In the genomic region with DNA sequence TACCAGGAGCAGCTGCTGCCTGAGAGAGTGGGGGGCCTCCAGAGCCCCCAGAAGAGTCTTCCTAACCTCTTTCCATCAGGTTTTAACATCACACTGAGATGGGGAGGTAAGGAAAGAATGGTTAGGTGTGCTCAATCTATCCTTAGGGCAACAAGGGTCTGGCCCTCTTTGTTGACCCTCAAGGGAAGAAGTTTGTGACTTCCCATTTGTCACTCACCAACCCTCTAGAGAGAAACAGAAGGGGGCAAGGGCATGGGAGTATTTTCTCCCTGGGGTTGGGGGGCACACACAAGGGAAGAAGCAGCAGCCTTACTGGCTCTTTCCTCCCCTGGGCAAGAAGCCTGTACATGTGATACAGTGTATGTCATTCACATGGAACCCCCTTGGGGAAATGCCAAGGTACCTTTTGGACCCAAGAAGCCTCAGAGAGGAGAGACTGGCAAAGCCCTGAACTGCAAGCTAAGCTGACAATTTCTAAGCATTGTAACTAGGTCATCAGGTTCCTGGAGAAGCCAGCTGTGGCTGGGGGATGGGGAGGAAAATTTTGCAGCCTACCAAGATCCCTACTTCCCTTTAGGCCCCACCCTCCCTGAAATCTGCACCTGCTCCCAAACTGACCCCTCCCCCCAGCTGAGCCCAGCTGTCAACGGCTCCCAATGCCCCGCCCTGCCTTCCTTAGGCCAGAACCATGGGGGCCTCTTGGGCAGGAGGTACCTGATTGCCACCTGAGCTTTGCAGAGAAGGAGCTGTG, we compare ENCODE assay signal across 8 cellular contexts. TPM values are rescaled to one million over a fixed set of nuclear protein-coding genes. Genes with fewer than 3 reads are reported as not detected.
DNase-seq lines count a peak whose midpoint lies in the region; ATAC-seq, FAIRE-seq and TF ChIP-seq lines count a peak whose summit lies in the region.

No MANE protein-coding gene starts in this region.

- H3K27ac Mint-ChIP-seq in CD8-positive, alpha-beta T cell = peak overlapping the region; percentile 60
- H3K27ac Mint-ChIP-seq in activated CD4-positive, alpha-beta memory T cell treated with anti-CD3 and anti-CD28 coated beads, Interleukin-2, amount 10 ng/mL, durations not matched to agents 7 days and 5 days = peak overlapping the region; percentile 65
- H3K27ac Mint-ChIP-seq in naive thymus-derived CD8-positive, alpha-beta T cell = peak overlapping the region in 4 of 10 donors; percentile 22 to 95 (median 51)

- no peaks in the 10 kb centered on the region for H3K9me3 ChIP-seq in CD8-positive, alpha-beta T cell (ENCODE audit: low read length)
- no peaks in the 10 kb centered on the region for H3K9me3 ChIP-seq in right lobe of liver

- peaks cover 23% of the 10 kb centered on the region for H3K36me3 ChIP-seq in CD8-positive, alpha-beta T cell (ENCODE audit: insufficient read depth, low read length)
- H3K36me3 ChIP-seq in right lobe of liver = peaks cover 0 to 8% (median 2%) of the 10 kb centered on the region in 4 donors

- H3K27ac ChIP-seq in CD8-positive, alpha-beta T cell (ENCODE audit: low read depth, low read length) = no peak overlapping the region
- H3K27ac ChIP-seq in right lobe of liver = peak overlapping the region in 1 of 3 donors; percentile 49

- no peaks in the 10 kb centered on the region for H3K27me3 Mint-ChIP-seq in CD8-positive, alpha-beta T cell (ENCODE audit: low read depth)
- no peaks in the 10 kb centered on the region for H3K27me3 Mint-ChIP-seq in activated CD4-positive, alpha-beta memory T cell treated with anti-CD3 and anti-CD28 coated beads, Interleukin-2, amount 10 ng/mL, durations not matched to agents 7 days and 5 days
- no peaks in the 10 kb centered on the region for H3K27me3 Mint-ChIP-seq in naive thymus-derived CD8-positive, alpha-beta T cell

- POLR2A ChIA-PET in CD8-positive, alpha-beta T cell (lab: Charles Lee) = no interaction called here
- POLR2A ChIA-PET in activated CD4-positive, alpha-beta memory T cell treated with anti-CD3 and anti-CD28 coated beads, Interleukin-2, amount 10 ng/mL, durations not matched to agents 7 days and 5 days (lab: Charles Lee) = interaction anchor here (0.9 to 3.7 kb wide), 7 partner anchors 9 to 49 kb away, joined by 3 to 17 read pairs (median 4); partner anchors contain the start of gene BCL2L1
- POLR2A ChIA-PET in naive thymus-derived CD8-positive, alpha-beta T cell (lab: Charles Lee) = interaction anchor here (1.0 kb wide), 1 partner anchor 12 kb away, joined by 3 read pairs; no protein-coding TSS in a partner anchor

- H3K36me3 Mint-ChIP-seq in CD8-positive, alpha-beta T cell = peaks cover 58% of the 10 kb centered on the region
- H3K36me3 Mint-ChIP-seq in activated CD4-positive, alpha-beta memory T cell treated with anti-CD3 and anti-CD28 coated beads, Interleukin-2, amount 10 ng/mL, durations not matched to agents 7 days and 5 days (ENCODE audit: low read depth) = peaks cover 76% of the 10 kb centered on the region
- peaks cover 0 to 47% (median 17%) of the 10 kb centered on the region in 3 donors for H3K36me3 Mint-ChIP-seq in naive thymus-derived CD8-positive, alpha-beta T cell

- H3K9me3 Mint-ChIP-seq in CD8-positive, alpha-beta T cell = no peaks in the 10 kb centered on the region
- H3K9me3 Mint-ChIP-seq in activated CD4-positive, alpha-beta memory T cell treated with anti-CD3 and anti-CD28 coated beads, Interleukin-2, amount 10 ng/mL, durations not matched to agents 7 days and 5 days = no peaks in the 10 kb centered on the region
- no peaks in the 10 kb centered on the region for H3K9me3 Mint-ChIP-seq in naive thymus-derived CD8-positive, alpha-beta T cell

- ATAC-seq in CD8-positive, alpha-beta T cell = no peak
- ATAC-seq in right lobe of liver (peak; percentile 5 to 36 (median 10)), GM21360 (IDR thresholded peaks at IDR 0.05; ENCODE audit: unreplicated experiment) (no peak)
- ATAC-seq in naive thymus-derived CD8-positive, alpha-beta T cell = no peak

- no peak for TF ChIP-seq CTCF in CD8-positive, alpha-beta T cell (IDR thresholded peaks at IDR 0.05)
- no peak for TF ChIP-seq CTCF in right lobe of liver (IDR thresholded peaks at IDR 0.05)

- FAIRE-seq in urothelium cell line (lab: Jason Lieb, UNC) = no peak

- CTCF ChIA-PET in CD8-positive, alpha-beta T cell (lab: Charles Lee) = interaction anchor here (1.2 to 3.0 kb wide), 2 partner anchors 9 to 15 kb away, joined by 4 to 11 read pairs; no protein-coding TSS in a partner anchor
- CTCF ChIA-PET in activated CD4-positive, alpha-beta memory T cell treated with anti-CD3 and anti-CD28 coated beads, Interleukin-2, amount 10 ng/mL, durations not matched to agents 7 days and 5 days (lab: Charles Lee) = interaction anchor here (1.0 to 1.8 kb wide), 5 partner anchors 13 to 74 kb away, joined by 3 to 10 read pairs (median 4); no protein-coding TSS in a partner anchor

- no peaks in the 10 kb centered on the region for H3K27me3 ChIP-seq in CD8-positive, alpha-beta T cell (ENCODE audit: insufficient read depth, low read length)
- no peaks in the 10 kb centered on the region for H3K27me3 ChIP-seq in right lobe of liver

- H3K4me1 Mint-ChIP-seq in CD8-positive, alpha-beta T cell (ENCODE audit: low read depth) = peaks cover 68% of the 10 kb centered on the region
- H3K4me1 Mint-ChIP-seq in activated CD4-positive, alpha-beta memory T cell treated with anti-CD3 and anti-CD28 coated beads, Interleukin-2, amount 10 ng/mL, durations not matched to agents 7 days and 5 days = peaks cover 79% of the 10 kb centered on the region
- peaks cover 21 to 72% (median 65%) of the 10 kb centered on the region in 4 donors for H3K4me1 Mint-ChIP-seq in naive thymus-derived CD8-positive, alpha-beta T cell

- DNase-seq in CD8-positive, alpha-beta T cell = no peak
- DNase-seq in NCI-H1436 treated with DMSO at 0.1 percent for 48 hours (lab: John Stamatoyannopoulos, UW) (peak; percentile 57), right lobe of liver (peak in 2 of 3 donors; percentile 54), urothelium cell line (ENCODE audit: low spot score) (no peak), NOMO-1 (lab: John Stamatoyannopoulos, UW; ENCODE audit: unreplicated experiment in 2 of 2) (no peak)
- no peak for DNase-seq in activated CD4-positive, alpha-beta memory T cell treated with anti-CD3 and anti-CD28 coated beads, Interleukin-2, amount 10 ng/mL, durations not matched to agents 7 days and 5 days
- no peak for DNase-seq in naive thymus-derived CD8-positive, alpha-beta T cell

- H3K4me3 ChIP-seq in CD8-positive, alpha-beta T cell (ENCODE audit: low read depth, low read length) = no peak overlapping the region
- no peak overlapping the region for H3K4me3 ChIP-seq in right lobe of liver

- intact Hi-C loops in CD8-positive, alpha-beta T cell (cut with DNase I, micrococcal nuclease) = no loop called here
- intact Hi-C loops in right lobe of liver (cut with DNase I) = no loop called here

- WGBS in right lobe of liver (ENCODE audit: insufficient coverage, low coverage, low lambda C conversion rate, missing lambda C conversion rate) = no CpG with 5 or more reads among the region's 2 CpGs

- H3K4me3 Mint-ChIP-seq in CD8-positive, alpha-beta T cell = no peak overlapping the region
- no peak overlapping the region for H3K4me3 Mint-ChIP-seq in activated CD4-positive, alpha-beta memory T cell treated with anti-CD3 and anti-CD28 coated beads, Interleukin-2, amount 10 ng/mL, durations not matched to agents 7 days and 5 days
- no peak overlapping the region for H3K4me3 Mint-ChIP-seq in naive thymus-derived CD8-positive, alpha-beta T cell

- TF ChIP-seq POLR2A in right lobe of liver (IDR thresholded peaks at IDR 0.05) = no peak

- H3K4me1 ChIP-seq in CD8-positive, alpha-beta T cell (ENCODE audit: insufficient read depth, low read length) = peaks cover 20% of the 10 kb centered on the region
- peaks cover 0 to 83% (median 42%) of the 10 kb centered on the region in 4 donors for H3K4me1 ChIP-seq in right lobe of liver

RNA-seq across cellular contexts. Expression of gene BCL2L1, which starts 14.5 kb away (rescaled TPM):
- total RNA-seq in CD8-positive, alpha-beta T cell = 1 to 10 TPM; 9.5 to 9.7 TPM
- 10 to 100 TPM; 67.7 to 72.5 TPM for total RNA-seq in activated CD4-positive, alpha-beta memory T cell treated with anti-CD3 and anti-CD28 coated beads, Interleukin-2, amount 10 ng/mL, durations not matched to agents 7 days and 5 days
- 10 to 100 TPM; 30.5 to 96.1 (median 63.4) TPM for total RNA-seq in right lobe of liver
- 10 to 100 TPM; 14.8 to 17.7 TPM for total RNA-seq in naive thymus-derived CD8-positive, alpha-beta T cell
- 10 to 100 TPM in 1 of 3 donors, 1 to 10 TPM in 2; 8.0 to 15.4 (median 8.2) TPM for polyA plus RNA-seq in naive thymus-derived CD8-positive, alpha-beta T cell

RNA-seq across cellular contexts. Expression of gene TPX2, which starts 30.9 kb away (rescaled TPM):
- total RNA-seq in CD8-positive, alpha-beta T cell = under 1 TPM; 0.62 to 0.75 TPM
- total RNA-seq in activated CD4-positive, alpha-beta memory T cell treated with anti-CD3 and anti-CD28 coated beads, Interleukin-2, amount 10 ng/mL, durations not matched to agents 7 days and 5 days = 100 to 1,000 TPM; 137 to 138 TPM
- total RNA-seq in right lobe of liver = 1 to 10 TPM in 5 of 6 experiments, under 1 TPM in 1; 0.56 to 8.3 (median 2.8) TPM
- total RNA-seq in naive thymus-derived CD8-positive, alpha-beta T cell = under 1 TPM; 0.16 to 0.22 TPM
- polyA plus RNA-seq in naive thymus-derived CD8-positive, alpha-beta T cell = under 1 TPM in 2 of 3 donors, not detected in 1; 0.30 to 0.50 TPM

Comparison
In these comparisons a context has a peak if more than half of its experiments do, and no peak if none do; other contexts are left out.
1. ATAC-seq: peak in right lobe of liver (4 of 4); none in CD8-positive, alpha-beta T cell (single experiment), GM21360 (single experiment) and naive thymus-derived CD8-positive, alpha-beta T cell (0 of 2).
2. DNase-seq: peak in NCI-H1436 treated with DMSO at 0.1 percent for 48 hours (single experiment) and right lobe of liver (2 of 3); none in CD8-positive, alpha-beta T cell (0 of 7), activated CD4-positive, alpha-beta memory T cell treated with anti-CD3 and anti-CD28 coated beads, Interleukin-2, amount 10 ng/mL, durations not matched to agents 7 days and 5 days (single experiment), urothelium cell line (single experiment), NOMO-1 (0 of 2) and naive thymus-derived CD8-positive, alpha-beta T cell (0 of 10).
3. RNA of gene TPX2, which starts 30.9 kb away (total RNA-seq): 137 to 138 TPM in activated CD4-positive, alpha-beta memory T cell treated with anti-CD3 and anti-CD28 coated beads, Interleukin-2, amount 10 ng/mL, durations not matched to agents 7 days and 5 days; 0.56 to 8.3 TPM in right lobe of liver, 0.62 to 0.75 TPM in CD8-positive, alpha-beta T cell and 0.16 to 0.22 TPM in naive thymus-derived CD8-positive, alpha-beta T cell; every median in the first group is over 10 times any median in the second.